In the genomic region with DNA sequence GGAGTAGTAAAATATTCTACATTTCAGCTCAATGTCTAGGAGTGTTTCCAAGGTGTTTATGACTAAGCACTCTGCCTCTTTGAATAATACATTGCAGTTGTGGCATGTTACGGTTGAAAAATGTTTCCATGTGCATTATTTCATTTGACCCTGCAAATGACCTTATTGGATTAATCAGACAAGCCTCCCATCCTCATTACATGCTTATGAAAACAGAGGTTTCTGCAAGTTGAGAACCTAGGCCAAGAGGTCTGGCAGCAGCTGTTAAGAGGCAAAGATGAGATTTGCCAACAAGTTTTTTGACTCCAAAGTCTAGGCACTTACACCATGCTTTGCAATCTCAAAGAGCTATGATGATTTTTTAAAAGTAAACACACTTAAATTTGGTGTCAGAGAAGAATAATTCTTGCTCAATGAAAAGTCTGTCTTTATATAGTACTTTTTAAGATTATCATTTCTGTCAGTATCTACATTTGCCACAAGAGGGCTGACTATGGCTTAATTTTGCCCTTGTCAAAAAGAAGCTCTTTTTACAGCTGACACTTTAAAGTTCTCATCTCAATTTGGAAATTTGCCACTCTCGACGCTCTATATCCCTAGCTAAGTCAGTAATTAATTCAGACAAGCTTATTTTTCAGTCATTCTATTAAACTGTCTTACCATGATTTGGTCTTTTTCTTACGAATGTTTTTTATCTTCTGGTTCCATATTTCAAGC, we compare ENCODE assay signal across 11 cellular contexts.
DNase-seq lines count a peak whose midpoint lies in the region; ATAC-seq, FAIRE-seq and TF ChIP-seq lines count a peak whose summit lies in the region.
"Had no signal": no experiment of that assay in that cellular context is flagged by ENCODE, and none has a peak within 500 bp of the region (broad histone marks: within the 10 kb centered on the region; RNA-seq: fewer than 3 reads in every experiment).

No MANE protein-coding gene starts in this region.

- H3K9me3 ChIP-seq in MM.1S (replicated peaks; ENCODE audit: insufficient read depth, low read length) (no peaks in the 10 kb centered on the region), pancreas (no peaks in the 10 kb centered on the region)

- WGBS in pancreas, 2 donors, result 45 to 49% methylated on average over 4 of the region's 4 CpGs

- no peak overlapping the region for H3K4me3 ChIP-seq in MM.1S (ENCODE audit: low read length)
- H3K4me3 ChIP-seq in pancreas, result no peak overlapping the region

- H3K4me1 Mint-ChIP-seq in brain, result peaks cover 5% of the 10 kb centered on the region
- H3K4me1 Mint-ChIP-seq: CD4-positive, CD25-positive, alpha-beta regulatory T cell had no signal

- no peak for ATAC-seq in pancreas
- no peak for ATAC-seq in HG02798 (IDR thresholded peaks at IDR 0.05; ENCODE audit: poor library complexity, unreplicated experiment)
- ATAC-seq in HG03442 (IDR thresholded peaks at IDR 0.05; ENCODE audit: unreplicated experiment), result no peak
- ATAC-seq in GM18502 (IDR thresholded peaks at IDR 0.05; ENCODE audit: poor library complexity, unreplicated experiment), result no peak

- no peaks in the 10 kb centered on the region for H3K36me3 ChIP-seq in MM.1S (replicated peaks; ENCODE audit: insufficient read depth, low read length)
- no peaks in the 10 kb centered on the region for H3K36me3 ChIP-seq in pancreas

- no peak overlapping the region for H2AFZ ChIP-seq in MM.1S (ENCODE audit: low read length)

- no peaks in the 10 kb centered on the region for H3F3A ChIP-seq in MM.1S (ENCODE audit: insufficient read depth, low read length)

- no peaks in the 10 kb centered on the region for H3K4me1 ChIP-seq in MM.1S (ENCODE audit: low read length)
- H3K4me1 ChIP-seq in pancreas, result no peaks in the 10 kb centered on the region

- H4K20me1 ChIP-seq in MM.1S (ENCODE audit: insufficient read depth, low read length), result no peaks in the 10 kb centered on the region

- no peaks in the 10 kb centered on the region for H3K9me2 ChIP-seq in MM.1S (replicated peaks; ENCODE audit: insufficient read depth, low read length)

- TF ChIP-seq CTCF in MM.1S (IDR thresholded peaks at IDR 0.05; ENCODE audit: low read length) (peak; percentile 37), brain (conservative IDR thresholded peaks at IDR 0.05) (peak; percentile 44 to 75), pancreas (IDR thresholded peaks at IDR 0.05) (peak in 1 of 4 donors; percentile 8)

- H3K27ac ChIP-seq in MM.1S (ENCODE audit: low read length) (no peak overlapping the region), pancreas (no peak overlapping the region)

- H3K9ac ChIP-seq in MM.1S (ENCODE audit: low read length), result no peak overlapping the region

- H3K79me2 ChIP-seq in MM.1S (ENCODE audit: low read length), result no peaks in the 10 kb centered on the region

- no peak overlapping the region for H3K4me3 Mint-ChIP-seq in brain
- H3K4me3 Mint-ChIP-seq: CD4-positive, CD25-positive, alpha-beta regulatory T cell had no signal

- DNase-seq in NCI-H2196 (lab: John Stamatoyannopoulos, UW; ENCODE audit: unreplicated experiment) (peak; percentile 40), NCI-H2196 treated with DMSO at 0.1 percent for 48 hours (lab: John Stamatoyannopoulos, UW; ENCODE audit: unreplicated experiment) (no peak), MM.1S (peak; percentile 37), pancreas (no peak)
- DNase-seq: CD4-positive, CD25-positive, alpha-beta regulatory T cell; effector memory CD4-positive, alpha-beta T cell had no signal

- FAIRE-seq in pancreas (lab: Jason Lieb, UNC), result peak; percentile 9
- FAIRE-seq: TTC549 had no signal

- no peaks in the 10 kb centered on the region for H3K27me3 Mint-ChIP-seq in brain
- H3K27me3 Mint-ChIP-seq: CD4-positive, CD25-positive, alpha-beta regulatory T cell had no signal

- no peaks in the 10 kb centered on the region for H3K27me3 ChIP-seq in MM.1S (replicated peaks; ENCODE audit: insufficient read depth, low read length)
- H3K27me3 ChIP-seq in pancreas, result no peaks in the 10 kb centered on the region

- intact Hi-C loops in pancreas (cut with DNase I), result no loop called here

- H3K27ac Mint-ChIP-seq in brain, result no peak overlapping the region
- H3K27ac Mint-ChIP-seq: CD4-positive, CD25-positive, alpha-beta regulatory T cell had no signal

- no peak overlapping the region for H3K4me2 ChIP-seq in MM.1S (ENCODE audit: low read depth, low read length)

- no peaks in the 10 kb centered on the region for H3K9me3 Mint-ChIP-seq in brain

- no peaks in the 10 kb centered on the region for H3K36me3 Mint-ChIP-seq in brain
- H3K36me3 Mint-ChIP-seq: CD4-positive, CD25-positive, alpha-beta regulatory T cell had no signal

Comparison
In these comparisons a context has a peak if more than half of its experiments do, and no peak if none do; other contexts are left out.
1. DNase-seq: peak in NCI-H2196 (single experiment) and MM.1S (single experiment); none in NCI-H2196 treated with DMSO at 0.1 percent for 48 hours (single experiment) and pancreas (0 of 6).